17 cellular contexts compared by ENCODE assay signal in genomic region chr13:74796126-74796643, GRCh38.
"Had no signal": no experiment of that assay in that cellular context is flagged by ENCODE, and none has a peak within 500 bp of the region (broad histone marks: within the 10 kb centered on the region; RNA-seq: fewer than 3 reads in every experiment).

No MANE protein-coding gene starts in this region.

- H3K4me3 Mint-ChIP-seq: activated B cell treated with CpG ODN at 0.5 μM for 24 hours; nephron; stimulated activated effector memory CD8-positive, alpha-beta T cell treated with anti-CD3 and anti-CD28 coated beads, Interleukin-12 subunit alpha, Interleukin-12 subunit beta, amount 100 ng/mL, for 72 hours; T-helper 17 cell had no signal

- H3K27ac Mint-ChIP-seq: activated B cell treated with CpG ODN at 0.5 μM for 24 hours; activated naive CD4-positive, alpha-beta T cell treated with anti-CD3 and anti-CD28 coated beads, Interleukin-2, amount 50 U/mL, for 72 hours; activated T-helper 2 cell treated with anti-CD3 and anti-CD28 coated beads, Interferon-gamma antibody, Interleukin-2, Interleukin-4, amounts not matched to agents 10 μg/mL and 5 μg/mL and 100 μg/mL, durations not matched to agents 14 hours and 24 hours and 36 hours; nephron; stimulated activated effector memory CD8-positive, alpha-beta T cell treated with anti-CD3 and anti-CD28 coated beads, Interleukin-12 subunit alpha, Interleukin-12 subunit beta, amount 100 ng/mL, for 72 hours; T-helper 17 cell had no signal

- H3K36me3 Mint-ChIP-seq: stimulated activated effector memory CD8-positive, alpha-beta T cell treated with anti-CD3 and anti-CD28 coated beads, Interleukin-12 subunit alpha, Interleukin-12 subunit beta, amount 100 ng/mL, for 72 hours had no signal

- H3K9me3 Mint-ChIP-seq: activated B cell treated with CpG ODN at 0.5 μM for 24 hours; activated T-helper 2 cell treated with anti-CD3 and anti-CD28 coated beads, Interferon-gamma antibody, Interleukin-2, Interleukin-4, amounts not matched to agents 10 μg/mL and 5 μg/mL and 100 μg/mL, durations not matched to agents 14 hours and 24 hours and 36 hours had no signal

- H3K36me3 ChIP-seq: esophagus muscularis mucosa, heart right ventricle, left lung, upper lobe of left lung had no signal

- H3K9ac ChIP-seq: parathyroid adenoma had no signal

- H3K27me3 ChIP-seq: esophagus muscularis mucosa, foreskin keratinocyte, heart right ventricle, left lung, upper lobe of left lung had no signal

- H3K4me1 Mint-ChIP-seq: activated B cell treated with CpG ODN at 0.5 μM for 24 hours; nephron; stimulated activated effector memory CD8-positive, alpha-beta T cell treated with anti-CD3 and anti-CD28 coated beads, Interleukin-12 subunit alpha, Interleukin-12 subunit beta, amount 100 ng/mL, for 72 hours; T-helper 17 cell had no signal

- H3K79me2 ChIP-seq: parathyroid adenoma had no signal

- DNase-seq: activated B cell treated with CpG ODN at 0.5 μM for 24 hours; activated CD4-positive, alpha-beta T cell treated with anti-CD3 and anti-CD28 coated beads, Interleukin-2, amount 50 U/mL, for 1 hour; activated T-cell treated with anti-CD3 and anti-CD28 coated beads for 4 hours; amniotic stem cell; foreskin keratinocyte; heart right ventricle; left lung; mesenchymal stem cell; small intestine; T-helper 17 cell; upper lobe of left lung had no signal

- H3K27ac ChIP-seq: esophagus muscularis mucosa, foreskin keratinocyte, heart right ventricle, left lung, parathyroid adenoma, upper lobe of left lung had no signal

- H3K4me3 ChIP-seq: esophagus muscularis mucosa, heart right ventricle, left lung, upper lobe of left lung had no signal

- ATAC-seq: activated naive CD4-positive, alpha-beta T cell treated with anti-CD3 and anti-CD28 coated beads, Interleukin-2, amount 50 U/mL, for 72 hours; foreskin keratinocyte; heart right ventricle; left lung; stimulated activated effector memory CD8-positive, alpha-beta T cell treated with anti-CD3 and anti-CD28 coated beads, Interleukin-12 subunit alpha, Interleukin-12 subunit beta, amount 100 ng/mL, for 72 hours; T-helper 17 cell had no signal

- H2AFZ ChIP-seq: parathyroid adenoma had no signal

- H3K9me3 ChIP-seq: upper lobe of left lung had no signal

- H3K4me1 ChIP-seq: esophagus muscularis mucosa, foreskin keratinocyte, heart right ventricle, left lung, parathyroid adenoma, upper lobe of left lung had no signal
